In the genomic region with DNA sequence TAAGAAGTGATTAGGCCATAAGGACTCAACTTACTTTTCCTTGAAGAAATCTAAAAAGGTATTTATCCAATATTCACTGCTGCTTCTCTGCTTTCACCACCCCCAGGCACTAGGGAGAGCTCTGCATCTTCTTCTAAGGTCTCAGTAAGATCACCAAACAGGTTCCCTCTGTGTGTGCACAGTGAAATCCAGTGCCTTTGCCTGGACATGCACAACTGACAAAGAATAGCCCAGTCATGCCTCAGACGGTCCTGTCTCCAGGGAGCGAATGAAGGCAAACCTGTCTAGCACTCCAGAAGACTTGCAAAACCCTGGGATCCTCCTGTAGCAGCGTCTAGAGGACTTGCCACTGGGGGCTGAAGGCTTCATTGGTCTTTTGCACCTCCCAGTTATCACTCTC, we compare ENCODE assay signal across 1 cellular context.
TF ChIP-seq lines count a peak whose summit lies in the region.

No MANE protein-coding gene starts in this region.

TF ChIP-seq in GM12878, 131 proteins besides CTCF, POLR2A, EP300 and RAD21 (continued from another document):
- no peak for TF ChIP-seq HSF1 (IDR thresholded peaks at IDR 0.05; ENCODE audit: low read depth, low read length)
